In the genomic region with DNA sequence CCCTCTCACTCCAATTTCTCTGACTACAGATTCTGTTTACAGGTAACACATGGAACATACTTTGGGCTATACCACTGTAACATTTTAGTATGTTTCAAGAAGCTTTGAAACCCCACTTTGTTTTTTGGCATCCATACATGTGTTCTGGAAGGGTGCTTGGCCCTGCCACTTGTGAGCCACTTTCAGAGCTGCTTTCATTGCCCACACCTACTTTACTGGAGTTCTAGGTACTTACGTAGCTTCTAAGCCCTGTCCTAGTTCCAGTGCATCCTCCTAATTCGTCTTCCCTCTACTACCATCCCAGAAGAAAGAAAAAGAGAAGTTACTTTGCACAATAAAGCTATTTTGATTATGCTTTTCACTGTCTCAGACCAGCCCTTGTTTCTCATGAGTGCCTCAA, we compare ENCODE assay signal across 16 cellular contexts. TPM values are rescaled to one million over a fixed set of nuclear protein-coding genes. Genes with fewer than 3 reads are reported as not detected.
A peak's percentile ranks its signal among the peaks of the same experiment; 100 is the strongest.
DNase-seq lines count a peak whose midpoint lies in the region; ATAC-seq and TF ChIP-seq lines count a peak whose summit lies in the region.
"Had no signal": no experiment of that assay in that cellular context is flagged by ENCODE, and none has a peak within 500 bp of the region (broad histone marks: within the 10 kb centered on the region; RNA-seq: fewer than 3 reads in every experiment).

No MANE protein-coding gene starts in this region.

- CTCF ChIA-PET in Calu3 (lab: Charles Lee) (interaction anchor here (2.0 kb wide), 1 partner anchor 11 kb away, joined by 9 read pairs; no protein-coding TSS in a partner anchor), T-cell (lab: Charles Lee) (interaction anchor here in 1 of 2 donors (1.3 kb wide), 1 partner anchor 346 kb away, joined by 6 read pairs; the partner anchor contains the start of gene BOD1), GM10248 (lab: Yijun Ruan, JAX) (interaction anchor here (0.9 to 3.8 kb wide), 10 partner anchors 8 to 353 kb away, joined by 3 to 38 read pairs (median 4); no protein-coding TSS in a partner anchor)

- BruUV-seq in Calu3 (replicated peaks; lab: Mats Ljungman, UMichigan) = no TSS peak

- no peak for ATAC-seq in T-cell (replicated peaks in 1 of 4)
- ATAC-seq in Right ventricle myocardium superior (ENCODE audit: poor library complexity) = peak; percentile 43
- ATAC-seq in GM18858 (IDR thresholded peaks at IDR 0.05; ENCODE audit: unreplicated experiment) = no peak

- POLR2A ChIA-PET in T-cell (lab: Charles Lee) = no interaction called here
- POLR2A ChIA-PET in GM10248 (lab: Yijun Ruan, JAX) = no interaction called here

- H3K4me3 Mint-ChIP-seq in Calu3 (ENCODE audit: low read depth, unreplicated experiment) = no peak overlapping the region
- H3K4me3 Mint-ChIP-seq in T-cell = no peak overlapping the region
- H3K4me3 Mint-ChIP-seq in neural crest cell = no peak overlapping the region
- H3K4me3 Mint-ChIP-seq: CD8-positive, alpha-beta memory T cell; dendritic cell treated with granulocyte-macrophage colony-stimulating factor and Interleukin-4, amounts not matched to agents 40 ng/mL and 50 ng/mL, for 4 days had no signal

- H3K27me3 Mint-ChIP-seq in Calu3 (ENCODE audit: unreplicated experiment) (no peaks in the 10 kb centered on the region), T-cell (no peaks in the 10 kb centered on the region), neural crest cell (ENCODE audit: low read depth) (no peaks in the 10 kb centered on the region)
- H3K27me3 Mint-ChIP-seq: CD8-positive, alpha-beta memory T cell; dendritic cell treated with granulocyte-macrophage colony-stimulating factor and Interleukin-4, amounts not matched to agents 40 ng/mL and 50 ng/mL, for 4 days had no signal

- H3K27ac Mint-ChIP-seq in Calu3 (ENCODE audit: unreplicated experiment) (peak overlapping the region; percentile 83), T-cell (peak overlapping the region; percentile 4 to 36), neural crest cell (ENCODE audit: unreplicated experiment) (peak overlapping the region; percentile 63)
- H3K27ac Mint-ChIP-seq: dendritic cell treated with granulocyte-macrophage colony-stimulating factor and Interleukin-4, amounts not matched to agents 40 ng/mL and 50 ng/mL, for 4 days had no signal

- no peak for TF ChIP-seq CTCF in Calu3 (IDR thresholded peaks at IDR 0.05; ENCODE audit: unreplicated experiment)
- TF ChIP-seq CTCF in neural crest cell (conservative IDR thresholded peaks at IDR 0.05) = no peak
- no peak for TF ChIP-seq CTCF in GM10248 (IDR thresholded peaks at IDR 0.05; ENCODE audit: control extremely low read depth, extremely low read depth, low read depth, missing control alignments)

- intact Hi-C loops in Calu3 (cut with micrococcal nuclease; ENCODE audit: unreplicated experiment) (no loop called here), Right ventricle myocardium superior (cut with DNase I) (no loop called here)

- peaks cover 17% of the 10 kb centered on the region for H3K4me1 Mint-ChIP-seq in Calu3 (ENCODE audit: low read depth, unreplicated experiment)
- peaks cover 24 to 30% (median 28%) of the 10 kb centered on the region in 3 donors for H3K4me1 Mint-ChIP-seq in T-cell
- peaks cover 21% of the 10 kb centered on the region for H3K4me1 Mint-ChIP-seq in neural crest cell

- no peaks in the 10 kb centered on the region for H3K9me3 Mint-ChIP-seq in Calu3 (ENCODE audit: low read depth, unreplicated experiment)
- H3K9me3 Mint-ChIP-seq in T-cell = no peaks in the 10 kb centered on the region
- H3K9me3 Mint-ChIP-seq in neural crest cell = no peaks in the 10 kb centered on the region
- H3K9me3 Mint-ChIP-seq: CD8-positive, alpha-beta memory T cell; dendritic cell treated with granulocyte-macrophage colony-stimulating factor and Interleukin-4, amounts not matched to agents 40 ng/mL and 50 ng/mL, for 4 days had no signal

- DNase-seq in Calu3 = no peak
- DNase-seq in T-cell = no peak
- DNase-seq in Right ventricle myocardium superior = no peak
- DNase-seq in neural crest cell (ENCODE audit: low read depth, low spot score) = no peak
- no peak for DNase-seq in NCI-H1694 treated with DMSO at 0.1 percent for 48 hours (lab: John Stamatoyannopoulos, UW)
- DNase-seq in kidney glomerular epithelial cell (lab: John Stamatoyannopoulos, UW) = no peak
- DNase-seq in GM10248 (ENCODE audit: extremely low spot score) = no peak
- DNase-seq: activated CD4-positive, alpha-beta T cell treated with anti-CD3 and anti-CD28 coated beads for 4 hours; activated effector memory CD4-positive, alpha-beta T cell treated with anti-CD3 and anti-CD28 coated beads, Interleukin-2, amount 50 U/mL, for 16 hours; CD8-positive, alpha-beta memory T cell had no signal

- peaks cover 13% of the 10 kb centered on the region for H3K36me3 Mint-ChIP-seq in Calu3 (ENCODE audit: insufficient read depth, unreplicated experiment)
- peaks cover 5% of the 10 kb centered on the region for H3K36me3 Mint-ChIP-seq in T-cell
- H3K36me3 Mint-ChIP-seq in neural crest cell (ENCODE audit: low read depth) = no peaks in the 10 kb centered on the region

RNA-seq across cellular contexts. Expression of gene C5orf47, which starts 26.5 kb away (rescaled TPM):
- total RNA-seq in Calu3 (2022) (not detected in 2 replicates), T-cell (not detected), Right ventricle myocardium superior (not detected), neural crest cell (not detected in 2 replicates)
- total RNA-seq: CD8-positive, alpha-beta memory T cell; kidney epithelial cell; NCI-H460; SJCRH30; subcutaneous adipose tissue had no signal

Comparison
In these comparisons a context has a peak if more than half of its experiments do, and no peak if none do; other contexts are left out.
1. H3K27ac Mint-ChIP-seq: peak in every context shown above with its lines; median percentile 83 in Calu3; 63 in neural crest cell; 20 in T-cell.